ENCODE assay signal across 28 cellular contexts in the genomic region with DNA sequence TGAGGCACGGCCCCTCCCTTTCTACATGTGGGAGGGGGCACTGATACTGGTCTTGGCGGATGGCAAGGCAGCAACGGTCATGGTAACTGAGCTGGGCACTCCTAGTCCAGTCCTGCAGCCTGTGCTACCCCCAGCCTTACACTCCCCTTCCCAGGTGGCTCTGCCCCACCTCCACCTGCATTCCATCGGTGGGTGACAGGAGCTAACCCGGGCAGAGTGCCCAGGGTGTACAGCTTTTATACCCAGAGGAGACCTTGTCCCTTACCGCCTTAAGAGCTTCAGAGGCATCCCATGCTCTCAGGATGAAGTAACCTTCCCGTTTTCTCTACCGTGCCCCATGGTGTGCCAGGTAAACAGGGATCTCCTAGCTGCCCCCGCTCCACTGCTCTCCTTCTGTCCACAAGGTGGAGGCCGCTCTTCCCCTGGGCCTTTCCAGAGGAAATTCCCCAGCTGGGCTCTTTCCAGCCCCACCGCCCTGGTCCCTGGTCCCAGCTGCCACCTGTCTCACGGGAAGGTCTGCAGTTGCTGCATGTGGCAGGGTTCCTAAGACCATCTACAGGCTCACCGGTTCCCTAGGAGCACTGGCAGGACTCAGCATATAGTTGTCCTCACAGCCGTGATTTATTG. TPM values are rescaled to one million over a fixed set of nuclear protein-coding genes. Genes with fewer than 3 reads are reported as not detected.
DNase-seq lines count a peak whose midpoint lies in the region; ATAC-seq, FAIRE-seq and TF ChIP-seq lines count a peak whose summit lies in the region.
"Had no signal": no experiment of that assay in that cellular context is flagged by ENCODE, and none has a peak within 500 bp of the region (broad histone marks: within the 10 kb centered on the region; RNA-seq: fewer than 3 reads in every experiment).

No MANE protein-coding gene starts in this region.

- H3K79me2 ChIP-seq in GM12878 (ENCODE audit: control insufficient read depth, insufficient read depth, low read length): peaks cover 4% of the 10 kb centered on the region

- SMC1A ChIA-PET in GM12878 (lab: Charles Lee; ENCODE audit: uncharacterized antibody, unreplicated experiment): no interaction called here

- peaks cover 24 to 28% of the 10 kb centered on the region in 2 experiments; a peak in 3 of 4 replicates for H3K36me3 ChIP-seq in GM12878 (ENCODE audit: control insufficient read depth in 2 of 2, insufficient read depth in 2 of 2, low read length in 1 of 2)
- H3K36me3 ChIP-seq in upper lobe of right lung: no peaks in the 10 kb centered on the region

- intact Hi-C loops in GM12878 (cut with micrococcal nuclease; ENCODE audit: unreplicated experiment) (no loop called here), upper lobe of right lung (cut with DNase I) (no loop called here)

- POLR2A ChIA-PET in GM12878 (lab: Charles Lee) (interaction anchor here (0.7 kb wide), 1 partner anchor 10 kb away, joined by 3 read pairs; no protein-coding TSS in a partner anchor), WTC11 (lab: Charles Lee) (no interaction called here)

- DNase-seq in NCI-H1436 treated with DMSO at 0.1 percent for 48 hours (lab: John Stamatoyannopoulos, UW) (peak; percentile 31), NCI-H1436 (lab: John Stamatoyannopoulos, UW) (no peak), GM12878 (ENCODE audit: low read depth, low spot score) (no peak), memory B cell (ENCODE audit: low spot score in 2 of 2) (no peak), upper lobe of right lung (no peak), HT-29 (ENCODE audit: low spot score) (no peak), putamen (ENCODE audit: low spot score) (no peak), WTC11 (ENCODE audit: low spot score) (no peak)
- DNase-seq: activated CD4-positive, alpha-beta T cell treated with anti-CD3 and anti-CD28 coated beads, Interleukin-2, amount 50 U/mL, for 1 hour; activated CD8-positive, alpha-beta memory T cell treated with anti-CD3 and anti-CD28 coated beads, Interleukin-2, amount 10 ng/mL, durations not matched to agents 7 days and 5 days; activated naive CD4-positive, alpha-beta T cell treated with anti-CD3 and anti-CD28 coated beads, Interleukin-2, amount 10 ng/mL, durations not matched to agents 7 days and 5 days; activated T-cell treated with anti-CD3 and anti-CD28 coated beads, Interleukin-2, amount 50 U/mL, for 72 hours; amygdala; CD8-positive, alpha-beta T cell; DMS53; GDM1; MV-4-11; NCI-H187; NCI-H748 treated with DMSO at 0.1 percent for 48 hours; occipital lobe; T1000 had no signal

- no peak overlapping the region for H3K9ac ChIP-seq in GM12878 (ENCODE audit: control insufficient read depth, insufficient read depth, low read length)
- H3K9ac ChIP-seq: KMS-11 had no signal

- TF ChIP-seq POLR2A in GM12878 (IDR thresholded peaks at IDR 0.05; ENCODE audit: low read depth, low read length): peak; percentile 36; the same call in 1 of the 2 replicates

- peaks cover 5% of the 10 kb centered on the region for H3K4me1 Mint-ChIP-seq in memory B cell
- H3K4me1 Mint-ChIP-seq in WTC11: no peaks in the 10 kb centered on the region
- H3K4me1 Mint-ChIP-seq: activated CD8-positive, alpha-beta memory T cell treated with anti-CD3 and anti-CD28 coated beads, Interleukin-2, amount 10 ng/mL, durations not matched to agents 7 days and 5 days; activated naive CD4-positive, alpha-beta T cell treated with anti-CD3 and anti-CD28 coated beads, Interleukin-2, amount 10 ng/mL, durations not matched to agents 7 days and 5 days had no signal

- H3K4me2 ChIP-seq in GM12878 (ENCODE audit: control insufficient read depth, insufficient read depth): no peak overlapping the region
- H3K4me2 ChIP-seq: KMS-11 had no signal

- H3K27me3 Mint-ChIP-seq in memory B cell (no peaks in the 10 kb centered on the region), WTC11 (ENCODE audit: low read depth) (no peaks in the 10 kb centered on the region)
- H3K27me3 Mint-ChIP-seq: activated CD8-positive, alpha-beta memory T cell treated with anti-CD3 and anti-CD28 coated beads, Interleukin-2, amount 10 ng/mL, durations not matched to agents 7 days and 5 days; activated naive CD4-positive, alpha-beta T cell treated with anti-CD3 and anti-CD28 coated beads, Interleukin-2, amount 10 ng/mL, durations not matched to agents 7 days and 5 days; stimulated activated naive CD8-positive, alpha-beta T cell treated with anti-CD3 and anti-CD28 coated beads, Interleukin-15, Interleukin-2, amounts not matched to agents 100 ng/mL and 50 ng/mL, for 24 hours had no signal

- no peak for FAIRE-seq in GM12878 (lab: Jason Lieb, UNC)
- FAIRE-seq: H54, keratinocyte had no signal

- CTCF ChIA-PET in GM12878 (lab: Yijun Ruan, JAX) (no interaction called here), WTC11 (lab: Charles Lee) (interaction anchor here (0.5 to 0.9 kb wide), 3 partner anchors 31 to 79 kb away, joined by 3 read pairs; no protein-coding TSS in a partner anchor)

- TF ChIP-seq RAD21 in GM12878 (IDR thresholded peaks at IDR 0.05; ENCODE audit: insufficient read depth, low read depth, low read length): no peak

- no TSS peak for BruUV-seq in GM12878 (replicated peaks; lab: Mats Ljungman, UMichigan)

- H3K9me3 Mint-ChIP-seq in memory B cell (no peaks in the 10 kb centered on the region), WTC11 (no peaks in the 10 kb centered on the region)
- H3K9me3 Mint-ChIP-seq: activated naive CD4-positive, alpha-beta T cell treated with anti-CD3 and anti-CD28 coated beads, Interleukin-2, amount 10 ng/mL, durations not matched to agents 7 days and 5 days; activated T-cell treated with anti-CD3 and anti-CD28 coated beads, Interleukin-2, amount 50 U/mL, for 72 hours; CD8-positive, alpha-beta T cell; stimulated activated naive CD8-positive, alpha-beta T cell treated with anti-CD3 and anti-CD28 coated beads, Interleukin-15, Interleukin-2, amounts not matched to agents 100 ng/mL and 50 ng/mL, for 24 hours had no signal

- H3K27ac Mint-ChIP-seq in memory B cell (peak overlapping the region; percentile 19), WTC11 (no peak overlapping the region; the same call in 1 of the 2 replicates)
- H3K27ac Mint-ChIP-seq: activated CD8-positive, alpha-beta memory T cell treated with anti-CD3 and anti-CD28 coated beads, Interleukin-2, amount 10 ng/mL, durations not matched to agents 7 days and 5 days; activated naive CD4-positive, alpha-beta T cell treated with anti-CD3 and anti-CD28 coated beads, Interleukin-2, amount 10 ng/mL, durations not matched to agents 7 days and 5 days; activated T-cell treated with anti-CD3 and anti-CD28 coated beads, Interleukin-2, amount 50 U/mL, for 72 hours; CD8-positive, alpha-beta T cell; stimulated activated naive CD8-positive, alpha-beta T cell treated with anti-CD3 and anti-CD28 coated beads, Interleukin-15, Interleukin-2, amounts not matched to agents 100 ng/mL and 50 ng/mL, for 24 hours had no signal

- H3K36me3 Mint-ChIP-seq in memory B cell (peaks cover 12% of the 10 kb centered on the region), WTC11 (peaks cover 30% of the 10 kb centered on the region)

- RAD21 ChIA-PET in GM12878 (lab: Charles Lee; ENCODE audit: unreplicated experiment): no interaction called here

- no peak for ATAC-seq in GM12878
- no peak for ATAC-seq in memory B cell (ENCODE audit: low read depth)
- ATAC-seq in upper lobe of right lung: peak; percentile 75
- ATAC-seq in WTC11: no peak
- ATAC-seq: activated CD8-positive, alpha-beta memory T cell treated with anti-CD3 and anti-CD28 coated beads, Interleukin-2, amount 10 ng/mL, durations not matched to agents 7 days and 5 days; activated T-cell treated with anti-CD3 and anti-CD28 coated beads, Interleukin-2, amount 50 U/mL, for 72 hours; CD8-positive, alpha-beta T cell; gastroesophageal sphincter had no signal

- TF ChIP-seq CTCF in GM12878 (IDR thresholded peaks at IDR 0.05 in 2 of 3, conservative IDR thresholded peaks at IDR 0.05 in 1 of 3; ENCODE audit: control insufficient read depth in 2 of 3, extremely low read depth in 1 of 3, insufficient read depth in 1 of 3, low read depth in 3 of 3, low read length in 3 of 3) (no peak), upper lobe of right lung (IDR thresholded peaks at IDR 0.05) (no peak), WTC11 (IDR thresholded peaks at IDR 0.05) (no peak)

- in situ Hi-C loops in GM12878 (cut with MboI): no loop called here

- H3K9me3 ChIP-seq in GM12878 (replicated peaks; ENCODE audit: control insufficient read depth, insufficient read depth, low read length) (no peaks in the 10 kb centered on the region), upper lobe of right lung (no peaks in the 10 kb centered on the region)
- H3K9me3 ChIP-seq: gastroesophageal sphincter, tibial nerve had no signal

- H3K4me1 ChIP-seq in GM12878 (ENCODE audit: control insufficient read depth, insufficient read depth, low read length): no peaks in the 10 kb centered on the region
- H3K4me1 ChIP-seq in upper lobe of right lung: no peaks in the 10 kb centered on the region
- H3K4me1 ChIP-seq: gastroesophageal sphincter, tibial nerve had no signal

- TF ChIP-seq EP300 in GM12878 (IDR thresholded peaks at IDR 0.05; ENCODE audit: borderline replicate concordance in 1 of 2, control insufficient read depth in 1 of 2, low read depth in 2 of 2, low read length in 2 of 2): no peak

- no peak overlapping the region for H2AFZ ChIP-seq in GM12878 (ENCODE audit: control insufficient read depth, low read depth, low read length)

- WGBS in GM12878 (ENCODE audit: insufficient coverage, insufficient replicate concordance, low lambda C conversion rate, missing lambda C conversion rate): 81% methylated on average over 13 of the region's 14 CpGs

- no peaks in the 10 kb centered on the region; the same call in 1 of the 2 replicates for H4K20me1 ChIP-seq in GM12878 (ENCODE audit: control insufficient read depth, insufficient read depth)

- H3K4me3 Mint-ChIP-seq in memory B cell (no peak overlapping the region), WTC11 (no peak overlapping the region)
- H3K4me3 Mint-ChIP-seq: activated CD8-positive, alpha-beta memory T cell treated with anti-CD3 and anti-CD28 coated beads, Interleukin-2, amount 10 ng/mL, durations not matched to agents 7 days and 5 days; activated naive CD4-positive, alpha-beta T cell treated with anti-CD3 and anti-CD28 coated beads, Interleukin-2, amount 10 ng/mL, durations not matched to agents 7 days and 5 days; activated T-cell treated with anti-CD3 and anti-CD28 coated beads, Interleukin-2, amount 50 U/mL, for 72 hours; CD8-positive, alpha-beta T cell; stimulated activated naive CD8-positive, alpha-beta T cell treated with anti-CD3 and anti-CD28 coated beads, Interleukin-15, Interleukin-2, amounts not matched to agents 100 ng/mL and 50 ng/mL, for 24 hours had no signal

- H3K4me3 ChIP-seq in GM12878 (no peak overlapping the region), upper lobe of right lung (no peak overlapping the region)
- H3K4me3 ChIP-seq: coronary artery, gastroesophageal sphincter, tibial nerve had no signal

- no peak overlapping the region for H3K27ac ChIP-seq in GM12878 (ENCODE audit: control insufficient read depth, insufficient read depth)
- no peak overlapping the region for H3K27ac ChIP-seq in upper lobe of right lung
- H3K27ac ChIP-seq: coronary artery, gastroesophageal sphincter, KMS-11, tibial nerve had no signal

- H3K27me3 ChIP-seq in GM12878 (replicated peaks in 1 of 2; ENCODE audit: control insufficient read depth in 2 of 2, insufficient read depth in 2 of 2, low read length in 1 of 2) (no peaks in the 10 kb centered on the region), upper lobe of right lung (no peaks in the 10 kb centered on the region)
- H3K27me3 ChIP-seq: gastroesophageal sphincter, tibial nerve had no signal

RNA-seq across cellular contexts. Expression of gene BRI3BP, which starts 20.5 kb away (rescaled TPM):
- 27.0 and 27.3 TPM in 2 replicates for total RNA-seq in GM12878 (2013; cell fraction: nucleolus; rRNA removed)
- total RNA-seq in GM12878 (2014; rRNA removed): 29.3 and 31.7 TPM in 2 replicates
- total RNA-seq in GM12878 (2014; rRNA removed; fragmentation: Illumina TruSeq; extraction: Trizol): 28.7 and 30.1 TPM in 2 replicates
- 33.3 and 37.0 TPM in 2 replicates for total RNA-seq in GM12878 (2021)
- 8.5 TPM for polyA plus RNA-seq in GM12878 (2011; ENCODE audit: low read depth)
- polyA plus RNA-seq in GM12878 (2011; rRNA removed): 27.6 and 33.0 TPM in 2 replicates
- polyA plus RNA-seq in GM12878 (2011; cell fraction: cytosol; rRNA removed): 21.9 and 24.3 TPM in 2 replicates
- 5.6 and 7.6 TPM in 2 replicates for polyA plus RNA-seq in GM12878 (2011; cell fraction: nucleus; rRNA removed)
- polyA plus RNA-seq in GM12878 (2012): 14.7 and 17.3 TPM in 2 replicates
- polyA plus RNA-seq in GM12878 (2014; fragmentation: Illumina TruSeq; extraction: Trizol): 30.3 and 31.9 TPM in 2 replicates
- polyA plus RNA-seq in GM12878 (2014; fragmentation: Nextera tagmentation; extraction: Ambion mirVana): 10 to 100 TPM; 15.1 to 22.6 TPM
- 24.3 and 24.6 TPM in 2 replicates for polyA plus RNA-seq in GM12878 (2014; rRNA removed)
- 10 to 100 TPM; 11.5 to 33.5 TPM for polyA plus RNA-seq in GM12878 (2016; fragmentation: Nextera tagmentation; extraction: Ambion mirVana)
- 29.6 and 36.6 TPM in 2 replicates for polyA minus RNA-seq in GM12878 (2011; rRNA and poly(A)+ RNA removed)
- polyA minus RNA-seq in GM12878 (2011; cell fraction: cytosol; rRNA and poly(A)+ RNA removed): 18.6 and 20.7 TPM in 2 replicates
- polyA minus RNA-seq in GM12878 (2011; cell fraction: nucleus; rRNA and poly(A)+ RNA removed): 3.6 and 8.3 TPM in 2 replicates
- total RNA-seq in upper lobe of right lung: 8.2 TPM
- total RNA-seq in HT-29 (2014; rRNA removed; shearing (Covaris generic)): 39.3 and 44.0 TPM in 2 replicates
- total RNA-seq in WTC11 (2021): 11.5 to 11.9 TPM (median 11.8 TPM) in 3 replicates

RNA-seq across cellular contexts. Expression of gene DHX37, which starts 25.0 kb away (rescaled TPM):
- total RNA-seq in GM12878 (2013; cell fraction: nucleolus; rRNA removed): 51.4 and 67.6 TPM in 2 replicates
- total RNA-seq in GM12878 (2014; rRNA removed) (29.0 and 32.5 TPM in 2 replicates), GM12878 (2014; rRNA removed; fragmentation: Illumina TruSeq; extraction: Trizol) (12.8 and 15.5 TPM in 2 replicates), GM12878 (2021) (40.7 and 45.5 TPM in 2 replicates), upper lobe of right lung (14.6 TPM), WTC11 (2021) (31.7 to 40.5 TPM (median 33.0 TPM) in 3 replicates)
- 6.4 TPM for polyA plus RNA-seq in GM12878 (2011; ENCODE audit: low read depth)
- polyA plus RNA-seq in GM12878 (2011; rRNA removed) (4.4 and 11.8 TPM in 2 replicates), GM12878 (2014; fragmentation: Illumina TruSeq; extraction: Trizol) (4.5 and 12.5 TPM in 2 replicates), GM12878 (2014; fragmentation: Nextera tagmentation; extraction: Ambion mirVana) (under 1 TPM; 0.21 to 0.84 TPM), GM12878 (2014; rRNA removed) (24.3 and 28.5 TPM in 2 replicates), GM12878 (2016; fragmentation: Nextera tagmentation; extraction: Ambion mirVana) (10 to 100 TPM; 29.9 to 31.5 TPM)
- polyA plus RNA-seq in GM12878 (2011; cell fraction: cytosol; rRNA removed): 12.9 and 16.4 TPM in 2 replicates
- polyA plus RNA-seq in GM12878 (2011; cell fraction: nucleus; rRNA removed): 57.1 and 82.7 TPM in 2 replicates
- polyA plus RNA-seq in GM12878 (2012): 16.8 and 20.4 TPM in 2 replicates
- polyA minus RNA-seq in GM12878 (2011; rRNA and poly(A)+ RNA removed): 16.5 and 29.9 TPM in 2 replicates
- polyA minus RNA-seq in GM12878 (2011; cell fraction: cytosol; rRNA and poly(A)+ RNA removed): 13.2 and 14.7 TPM in 2 replicates
- polyA minus RNA-seq in GM12878 (2011; cell fraction: nucleus; rRNA and poly(A)+ RNA removed): 16.6 and 36.5 TPM in 2 replicates
- 42.6 and 48.7 TPM in 2 replicates for total RNA-seq in HT-29 (2014; rRNA removed; shearing (Covaris generic))

RNA-seq across cellular contexts. Expression of gene AACS, which starts 51.3 kb away (rescaled TPM):
- 34.6 and 37.3 TPM in 2 replicates for total RNA-seq in GM12878 (2013; cell fraction: nucleolus; rRNA removed)
- total RNA-seq in GM12878 (2014; rRNA removed) (20.8 and 23.7 TPM in 2 replicates), GM12878 (2014; rRNA removed; fragmentation: Illumina TruSeq; extraction: Trizol) (12.0 TPM in 2 replicates), GM12878 (2021) (31.8 and 34.0 TPM in 2 replicates), upper lobe of right lung (31.3 TPM), WTC11 (2021) (44.1 to 54.0 TPM (median 47.0 TPM) in 3 replicates)
- polyA plus RNA-seq in GM12878 (2011; ENCODE audit: low read depth): 13.1 TPM
- polyA plus RNA-seq in GM12878 (2011; rRNA removed) (11.2 and 14.8 TPM in 2 replicates), GM12878 (2014; fragmentation: Illumina TruSeq; extraction: Trizol) (9.9 and 20.6 TPM in 2 replicates), GM12878 (2014; fragmentation: Nextera tagmentation; extraction: Ambion mirVana) (10 to 100 TPM; 10.1 to 13.6 TPM), GM12878 (2014; rRNA removed) (20.5 and 21.5 TPM in 2 replicates), GM12878 (2016; fragmentation: Nextera tagmentation; extraction: Ambion mirVana) (10 to 100 TPM; 24.9 to 29.5 TPM)
- polyA plus RNA-seq in GM12878 (2011; cell fraction: cytosol; rRNA removed): 15.5 and 18.3 TPM in 2 replicates
- polyA plus RNA-seq in GM12878 (2011; cell fraction: nucleus; rRNA removed): 35.1 and 45.5 TPM in 2 replicates
- polyA plus RNA-seq in GM12878 (2012): 18.4 and 21.6 TPM in 2 replicates
- 24.7 and 25.5 TPM in 2 replicates for polyA minus RNA-seq in GM12878 (2011; rRNA and poly(A)+ RNA removed)
- polyA minus RNA-seq in GM12878 (2011; cell fraction: cytosol; rRNA and poly(A)+ RNA removed): 7.9 and 9.4 TPM in 2 replicates
- polyA minus RNA-seq in GM12878 (2011; cell fraction: nucleus; rRNA and poly(A)+ RNA removed): 10.2 and 21.0 TPM in 2 replicates
- total RNA-seq in HT-29 (2014; rRNA removed; shearing (Covaris generic)): 44.3 and 46.0 TPM in 2 replicates
